In the genomic region with DNA sequence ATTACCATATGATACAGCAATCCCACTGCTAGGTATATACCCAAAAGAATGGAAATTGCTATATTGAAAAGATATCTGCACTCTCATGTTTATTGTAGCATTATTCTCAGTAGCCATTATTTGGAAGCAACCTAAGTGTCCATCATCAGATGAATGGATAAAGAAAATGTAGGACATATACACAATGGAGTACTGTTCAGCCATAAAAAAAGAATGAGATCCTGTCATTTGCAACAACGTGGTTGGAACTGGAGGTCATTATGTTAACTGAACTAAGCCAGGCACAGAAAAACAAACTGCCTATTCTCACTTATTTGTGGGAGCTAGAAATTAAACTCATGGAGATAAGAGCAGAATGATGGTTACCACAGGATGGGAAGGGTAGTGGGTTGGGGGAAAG, we compare ENCODE assay signal across 16 cellular contexts.
"Had no signal": no experiment of that assay in that cellular context is flagged by ENCODE, and none has a peak within 500 bp of the region (broad histone marks: within the 10 kb centered on the region; RNA-seq: fewer than 3 reads in every experiment).

No MANE protein-coding gene starts in this region.

- ATAC-seq: left lobe of liver; naive thymus-derived CD8-positive, alpha-beta T cell; right lobe of liver; stimulated activated naive B cell treated with anti-CD40 and anti-IgM and Interleukin-4, amounts not matched to agents 10 μg/mL and 1 μg/mL and 100 μg/mL, for 72 hours had no signal

- H3K4me3 ChIP-seq: cardiac muscle cell, colonic mucosa, ovary, right lobe of liver, testis, tibial artery had no signal

- DNase-seq: colonic mucosa; immature natural killer cell; mesendoderm; naive thymus-derived CD8-positive, alpha-beta T cell; nephron progenitor cell; nucleus accumbens; ovary; right lobe of liver; small intestine; stimulated activated CD4-positive, alpha-beta T cell treated with anti-CD3 and anti-CD28 coated beads, Interleukin-15, amount 100 ng/mL, for 24 hours; stimulated activated CD4-positive, alpha-beta T cell treated with anti-CD3 and anti-CD28 coated beads, Interleukin-2, amount 100 ng/mL, for 48 hours; stimulated activated naive B cell treated with anti-CD40 and anti-IgM and Interleukin-4, amounts not matched to agents 10 μg/mL and 1 μg/mL and 100 μg/mL, for 72 hours; testis; tibial artery had no signal

- H3K36me3 ChIP-seq: cardiac muscle cell, colonic mucosa, ovary, right lobe of liver, tibial artery had no signal

- H3K9me3 ChIP-seq: colonic mucosa, ovary, right lobe of liver, testis, tibial artery had no signal

- H3K4me1 ChIP-seq: colonic mucosa, testis had no signal

- H3K27ac ChIP-seq: cardiac muscle cell, colonic mucosa, ovary, right lobe of liver, testis, tibial artery had no signal

- H3K27me3 ChIP-seq: cardiac muscle cell, colonic mucosa, ovary, right lobe of liver, testis, tibial artery had no signal
